In genomic region chr5:171432076-171432475, GRCh38 we compare ENCODE assay signal across 24 cellular contexts. TPM values are rescaled to one million over a fixed set of nuclear protein-coding genes. Genes with fewer than 3 reads are reported as not detected.
"Had no signal": no experiment of that assay in that cellular context is flagged by ENCODE, and none has a peak within 500 bp of the region (broad histone marks: within the 10 kb centered on the region; RNA-seq: fewer than 3 reads in every experiment).

No MANE protein-coding gene starts in this region.

- H3K9me3 ChIP-seq: colonic mucosa, mucosa of descending colon, pancreas, prostate gland, stomach, uterus had no signal

- DNase-seq: cerebellar nuclear complex; colonic mucosa; effector CD4-positive, alpha-beta T cell; endodermal cell; foreskin melanocyte; hippocampal formation; left colon; mammary epithelial cell; nucleus accumbens; stimulated activated CD4-positive, alpha-beta T cell treated with anti-CD3 and anti-CD28 coated beads, Interleukin-12 subunit alpha, Interleukin-12 subunit beta, amount 100 ng/mL, for 4 hours; stimulated activated naive CD4-positive, alpha-beta T cell; stomach; substantia nigra; uterus had no signal

- H3K9me3 Mint-ChIP-seq: endodermal cell; naive thymus-derived CD8-positive, alpha-beta T cell; neural progenitor cell; type B pancreatic cell had no signal

- ATAC-seq: left colon; mucosa of descending colon; naive thymus-derived CD8-positive, alpha-beta T cell; pancreas; sciatic nerve had no signal

- H3K27me3 ChIP-seq: colonic mucosa, neural progenitor cell, pancreas, stomach, uterus had no signal

- H3K4me3 Mint-ChIP-seq: endodermal cell; naive thymus-derived CD8-positive, alpha-beta T cell; type B pancreatic cell had no signal

- H3K36me3 Mint-ChIP-seq: naive thymus-derived CD8-positive, alpha-beta T cell; neural progenitor cell; type B pancreatic cell had no signal

- H3K36me3 ChIP-seq: colonic mucosa, neural progenitor cell, pancreas, prostate gland, stomach, uterus had no signal

- H3K4me1 ChIP-seq: colonic mucosa, prostate gland, uterus had no signal

- H3K27me3 Mint-ChIP-seq: naive thymus-derived CD8-positive, alpha-beta T cell had no signal

- H3K4me1 Mint-ChIP-seq: naive thymus-derived CD8-positive, alpha-beta T cell had no signal

- H3K27ac ChIP-seq: colonic mucosa, neural progenitor cell, pancreas, prostate gland, skin epidermis, stomach, uterus had no signal

- H3K4me3 ChIP-seq: colonic mucosa, mucosa of descending colon, neural progenitor cell, pancreas, prostate gland, stomach, uterus had no signal

- H3K27ac Mint-ChIP-seq: endodermal cell, neural progenitor cell, type B pancreatic cell had no signal

RNA-seq across cellular contexts. Expression of gene FGF18, which starts 12.6 kb away (rescaled TPM):
- total RNA-seq: dermis microvascular lymphatic vessel endothelial cell, kidney epithelial cell had no signal
